20 cellular contexts compared by ENCODE assay signal in genomic region chr1:66273674-66274073, GRCh38.
A peak's percentile ranks its signal among the peaks of the same experiment; 100 is the strongest.
DNase-seq lines count a peak whose midpoint lies in the region; ATAC-seq and TF ChIP-seq lines count a peak whose summit lies in the region.
"Had no signal": no experiment of that assay in that cellular context is flagged by ENCODE, and none has a peak within 500 bp of the region (broad histone marks: within the 10 kb centered on the region; RNA-seq: fewer than 3 reads in every experiment).

No MANE protein-coding gene starts in this region.

- H3K9me3 Mint-ChIP-seq in activated CD4-positive, alpha-beta T cell treated with anti-CD3 and anti-CD28 coated beads for 36 hours (ENCODE audit: low read depth) = peaks cover 2% of the 10 kb centered on the region
- peaks cover 6% of the 10 kb centered on the region for H3K9me3 Mint-ChIP-seq in activated CD4-positive, alpha-beta T cell treated with anti-CD3 and anti-CD28 coated beads, Interleukin-2, amount 10 ng/mL, durations not matched to agents 7 days and 5 days
- H3K9me3 Mint-ChIP-seq: neural progenitor cell had no signal

- H3K27me3 ChIP-seq in osteoblast (ENCODE audit: insufficient read depth, low read length) (no peaks in the 10 kb centered on the region), A673 (replicated peaks; ENCODE audit: insufficient read depth, low read depth, low read length, poor library complexity) (no peaks in the 10 kb centered on the region)
- H3K27me3 ChIP-seq: esophagus muscularis mucosa, neural progenitor cell had no signal

- H3K27ac ChIP-seq in osteoblast (ENCODE audit: low read depth, low read length) (peak overlapping the region; percentile 31), A673 (ENCODE audit: low read depth, low read length, poor library complexity, severe bottlenecking) (no peak overlapping the region)
- H3K27ac ChIP-seq: neural progenitor cell had no signal

- peaks cover 84% of the 10 kb centered on the region for H3K4me1 Mint-ChIP-seq in activated CD4-positive, alpha-beta T cell treated with anti-CD3 and anti-CD28 coated beads for 36 hours
- H3K4me1 Mint-ChIP-seq in activated CD4-positive, alpha-beta T cell treated with anti-CD3 and anti-CD28 coated beads, Interleukin-2, amount 10 ng/mL, durations not matched to agents 7 days and 5 days = peaks cover 86% of the 10 kb centered on the region
- H3K4me1 Mint-ChIP-seq in T-helper 17 cell = peaks cover 55% of the 10 kb centered on the region

- POLR2A ChIA-PET in activated CD4-positive, alpha-beta T cell treated with anti-CD3 and anti-CD28 coated beads for 36 hours (lab: Charles Lee) = interaction anchor here (0.6 kb wide), 1 partner anchor 10 kb away, joined by 3 read pairs; no protein-coding TSS in a partner anchor
- POLR2A ChIA-PET in activated CD4-positive, alpha-beta T cell treated with anti-CD3 and anti-CD28 coated beads, Interleukin-2, amount 10 ng/mL, durations not matched to agents 7 days and 5 days (lab: Charles Lee) = interaction anchor here (0.6 to 1.3 kb wide), 4 partner anchors 25 to 1318 kb away, joined by 3 to 9 read pairs (median 4); no protein-coding TSS in a partner anchor
- POLR2A ChIA-PET in A673 (lab: Charles Lee; ENCODE audit: low non-redundant PET) = no interaction called here

- no peaks in the 10 kb centered on the region for H3K79me2 ChIP-seq in osteoblast (ENCODE audit: insufficient read depth, low read length)

- H3K27ac Mint-ChIP-seq in activated CD4-positive, alpha-beta T cell treated with anti-CD3 and anti-CD28 coated beads for 36 hours = peak overlapping the region; percentile 16
- H3K27ac Mint-ChIP-seq in activated CD4-positive, alpha-beta T cell treated with anti-CD3 and anti-CD28 coated beads, Interleukin-2, amount 10 ng/mL, durations not matched to agents 7 days and 5 days = no peak overlapping the region
- peak overlapping the region; percentile 88 for H3K27ac Mint-ChIP-seq in T-helper 17 cell
- H3K27ac Mint-ChIP-seq: B cell, neural progenitor cell had no signal

- TF ChIP-seq CTCF in fibroblast of villous mesenchyme (IDR thresholded peaks at IDR 0.05; ENCODE audit: insufficient read depth, low read depth, low read length) (no peak), osteoblast (IDR thresholded peaks at IDR 0.05; ENCODE audit: extremely low read depth, low read depth, low read length) (no peak), A673 (conservative IDR thresholded peaks at IDR 0.05; ENCODE audit: low read depth, low read length) (no peak)

- no peak for ATAC-seq in activated CD4-positive, alpha-beta T cell treated with anti-CD3 and anti-CD28 coated beads for 36 hours
- ATAC-seq in T-helper 17 cell = no peak
- ATAC-seq: HepG2, left colon had no signal

- H3K9me3 ChIP-seq in T-helper 17 cell (ENCODE audit: control insufficient read depth, low read length, poor library complexity, severe bottlenecking) = no peaks in the 10 kb centered on the region
- no peaks in the 10 kb centered on the region for H3K9me3 ChIP-seq in osteoblast (ENCODE audit: low read depth, low read length)
- H3K9me3 ChIP-seq in A673 (ENCODE audit: low read depth, low read length, poor library complexity, severe bottlenecking) = no peaks in the 10 kb centered on the region
- H3K9me3 ChIP-seq: esophagus muscularis mucosa had no signal

- H3K4me2 ChIP-seq in osteoblast (ENCODE audit: insufficient read depth, low read length) = no peak overlapping the region
- H3K4me2 ChIP-seq: neural progenitor cell had no signal

- peaks cover 41% of the 10 kb centered on the region for H3K4me1 ChIP-seq in osteoblast (ENCODE audit: insufficient read depth, low read length)
- peaks cover 39% of the 10 kb centered on the region for H3K4me1 ChIP-seq in A673 (ENCODE audit: insufficient read depth, low read length, poor library complexity, severe bottlenecking)
- H3K4me1 ChIP-seq: neural progenitor cell had no signal

- H3K27me3 Mint-ChIP-seq in activated CD4-positive, alpha-beta T cell treated with anti-CD3 and anti-CD28 coated beads for 36 hours = no peaks in the 10 kb centered on the region
- no peaks in the 10 kb centered on the region for H3K27me3 Mint-ChIP-seq in activated CD4-positive, alpha-beta T cell treated with anti-CD3 and anti-CD28 coated beads, Interleukin-2, amount 10 ng/mL, durations not matched to agents 7 days and 5 days
- no peaks in the 10 kb centered on the region for H3K27me3 Mint-ChIP-seq in T-helper 17 cell
- H3K27me3 Mint-ChIP-seq: B cell had no signal

- H2AFZ ChIP-seq in osteoblast (ENCODE audit: low read length) = no peak overlapping the region
- H2AFZ ChIP-seq: neural progenitor cell had no signal

- no peak for DNase-seq in activated CD4-positive, alpha-beta T cell treated with anti-CD3 and anti-CD28 coated beads for 36 hours
- no peak for DNase-seq in activated CD4-positive, alpha-beta T cell treated with anti-CD3 and anti-CD28 coated beads, Interleukin-2, amount 10 ng/mL, durations not matched to agents 7 days and 5 days
- DNase-seq in T-helper 17 cell (no peak), fibroblast of villous mesenchyme (ENCODE audit: low read depth) (peak; percentile 40), osteoblast (ENCODE audit: insufficient read length, low spot score, missing footprints) (no peak), A673 (ENCODE audit: low spot score) (no peak), NK-92 (lab: John Stamatoyannopoulos, UW; ENCODE audit: unreplicated experiment) (no peak), activated gamma-delta T cell treated with Interleukin-2 at 50 U/mL for 16 hours (no peak)
- DNase-seq: 8988T; activated CD4-positive, alpha-beta T cell treated with anti-CD3 and anti-CD28 coated beads for 48 hours; activated effector memory CD4-positive, alpha-beta T cell treated with Interleukin-2 at 50 U/mL for 16 hours; aorta; effector memory CD4-positive, alpha-beta T cell; left colon; midbrain; NCI-H1105 treated with DMSO at 0.1 percent for 48 hours had no signal

- H3K4me3 ChIP-seq in fibroblast of villous mesenchyme (ENCODE audit: low read depth, low read length) = no peak overlapping the region
- H3K4me3 ChIP-seq in osteoblast (ENCODE audit: insufficient read depth, low read length) = no peak overlapping the region
- H3K4me3 ChIP-seq in A673 (ENCODE audit: low read depth, low read length, poor library complexity, severe bottlenecking) = no peak overlapping the region
- H3K4me3 ChIP-seq: esophagus muscularis mucosa, neural progenitor cell had no signal

- BruUV-seq in A673 (replicated peaks; lab: Mats Ljungman, UMichigan) = no TSS peak

- H3K36me3 ChIP-seq in osteoblast (ENCODE audit: insufficient read depth, low read length) (no peaks in the 10 kb centered on the region), A673 (ENCODE audit: insufficient read depth, low read length, poor library complexity, severe bottlenecking) (no peaks in the 10 kb centered on the region)
- H3K36me3 ChIP-seq: esophagus muscularis mucosa, neural progenitor cell had no signal

- CTCF ChIA-PET in activated CD4-positive, alpha-beta T cell treated with anti-CD3 and anti-CD28 coated beads for 36 hours (lab: Charles Lee) = interaction anchor here (0.7 to 4.3 kb wide), 7 partner anchors 19 to 173 kb away, joined by 3 to 43 read pairs (median 7); no protein-coding TSS in a partner anchor
- CTCF ChIA-PET in activated CD4-positive, alpha-beta T cell treated with anti-CD3 and anti-CD28 coated beads, Interleukin-2, amount 10 ng/mL, durations not matched to agents 7 days and 5 days (lab: Charles Lee) = interaction anchor here (0.5 to 3.7 kb wide), 8 partner anchors 9 to 173 kb away, joined by 3 to 21 read pairs (median 4); no protein-coding TSS in a partner anchor
- CTCF ChIA-PET in A673 (lab: Charles Lee) = no interaction called here

- no peak overlapping the region for H3K4me3 Mint-ChIP-seq in activated CD4-positive, alpha-beta T cell treated with anti-CD3 and anti-CD28 coated beads for 36 hours
- no peak overlapping the region for H3K4me3 Mint-ChIP-seq in activated CD4-positive, alpha-beta T cell treated with anti-CD3 and anti-CD28 coated beads, Interleukin-2, amount 10 ng/mL, durations not matched to agents 7 days and 5 days
- no peak overlapping the region for H3K4me3 Mint-ChIP-seq in T-helper 17 cell
- H3K4me3 Mint-ChIP-seq: B cell, neural progenitor cell had no signal

- no peaks in the 10 kb centered on the region for H4K20me1 ChIP-seq in osteoblast (ENCODE audit: insufficient read depth, low read length)

- H3K36me3 Mint-ChIP-seq in activated CD4-positive, alpha-beta T cell treated with anti-CD3 and anti-CD28 coated beads for 36 hours (ENCODE audit: low read depth) = peaks cover 1% of the 10 kb centered on the region
- peaks cover 6% of the 10 kb centered on the region for H3K36me3 Mint-ChIP-seq in activated CD4-positive, alpha-beta T cell treated with anti-CD3 and anti-CD28 coated beads, Interleukin-2, amount 10 ng/mL, durations not matched to agents 7 days and 5 days (ENCODE audit: low read depth)
- peaks cover 2% of the 10 kb centered on the region for H3K36me3 Mint-ChIP-seq in T-helper 17 cell (ENCODE audit: low read depth)
- H3K36me3 Mint-ChIP-seq: neural progenitor cell had no signal

- intact Hi-C loops in activated CD4-positive, alpha-beta T cell treated with anti-CD3 and anti-CD28 coated beads for 36 hours (cut with DNase I, micrococcal nuclease) = loop anchor here (1.0 to 10.0 kb wide), 4 partner anchors 9 to 1309 kb away; partner anchors contain the start of gene JAK1 (in 1 of the 2)
- intact Hi-C loops in A673 (cut with micrococcal nuclease; ENCODE audit: unreplicated experiment) = loop anchor here (5.0 kb wide), 1 partner anchor 79 kb away; no protein-coding TSS in a partner anchor
